12 cellular contexts compared by ENCODE assay signal in the genomic region with DNA sequence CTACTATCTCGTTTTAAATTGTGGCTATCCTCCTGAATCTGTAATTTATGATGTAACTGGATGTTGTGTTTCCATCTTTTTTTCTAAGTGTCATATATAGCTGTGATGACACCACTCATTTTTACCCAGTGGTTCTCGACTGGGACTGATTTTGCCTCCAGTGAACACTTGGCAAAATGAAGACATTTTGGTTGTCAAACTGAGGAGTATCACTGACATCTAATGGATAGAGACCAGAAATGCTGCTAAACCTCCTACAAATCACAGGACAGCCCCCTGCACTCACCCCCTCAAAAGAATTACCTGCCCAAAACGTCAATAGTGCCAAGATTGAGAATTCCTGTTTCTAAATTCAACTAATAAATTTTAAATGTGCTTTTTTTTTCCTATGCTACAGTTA. TPM values are rescaled to one million over a fixed set of nuclear protein-coding genes. Genes with fewer than 3 reads are reported as not detected.
A peak's percentile ranks its signal among the peaks of the same experiment; 100 is the strongest.
DNase-seq lines count a peak whose midpoint lies in the region; ATAC-seq and TF ChIP-seq lines count a peak whose summit lies in the region.
"Had no signal": no experiment of that assay in that cellular context is flagged by ENCODE, and none has a peak within 500 bp of the region (broad histone marks: within the 10 kb centered on the region; RNA-seq: fewer than 3 reads in every experiment).

No MANE protein-coding gene starts in this region.

- H3K27me3 Mint-ChIP-seq in T-cell (no peaks in the 10 kb centered on the region), Caco-2 (ENCODE audit: insufficient read depth, unreplicated experiment) (no peaks in the 10 kb centered on the region)

- no peaks in the 10 kb centered on the region for H3K9me3 ChIP-seq in esophagus muscularis mucosa
- no peaks in the 10 kb centered on the region for H3K9me3 ChIP-seq in Caco-2
- H3K9me3 ChIP-seq: thoracic aorta had no signal

- DNase-seq in AG10803 (ENCODE audit: low read depth) (peak; percentile 25), GM12865 (ENCODE audit: low read depth) (peak; percentile 9), T-cell (no peak), fibroblast of the aortic adventitia (ENCODE audit: low read depth) (peak; percentile 8), NCI-H1930 (lab: John Stamatoyannopoulos, UW) (no peak), esophagus muscularis mucosa (ENCODE audit: extremely low spot score) (no peak), Caco-2 (no peak), Right ventricle myocardium superior (no peak)
- DNase-seq: cerebellar nuclear complex, hippocampal formation, NCI-H2029 had no signal

- POLR2A ChIA-PET in T-cell (lab: Charles Lee): interaction anchor here in 1 of 2 donors (0.7 kb wide), 1 partner anchor 326 kb away, joined by 3 read pairs; no protein-coding TSS in a partner anchor
- POLR2A ChIA-PET in Caco-2 (lab: Charles Lee): no interaction called here

- CTCF ChIA-PET in T-cell (lab: Charles Lee) (interaction anchor here in 1 of 2 donors (0.6 to 0.7 kb wide), 2 partner anchors 74 to 94 kb away, joined by 3 read pairs; no protein-coding TSS in a partner anchor), Caco-2 (lab: Charles Lee) (no interaction called here)

- ATAC-seq in T-cell (replicated peaks in 1 of 4): no peak
- ATAC-seq in Right ventricle myocardium superior (ENCODE audit: poor library complexity): no peak

- no peaks in the 10 kb centered on the region for H3K9me3 Mint-ChIP-seq in T-cell
- no peaks in the 10 kb centered on the region for H3K9me3 Mint-ChIP-seq in Caco-2 (ENCODE audit: unreplicated experiment)

- TF ChIP-seq CTCF in AG10803 (conservative IDR thresholded peaks at IDR 0.05; ENCODE audit: low read length) (peak; percentile 18; the same call in 1 of the 2 replicates), GM12865 (IDR thresholded peaks at IDR 0.05; ENCODE audit: insufficient read depth, low read depth, low read length, missing control alignments) (peak; percentile 11), fibroblast of the aortic adventitia (IDR thresholded peaks at IDR 0.05; ENCODE audit: insufficient read depth, low read length) (no peak), esophagus muscularis mucosa (IDR thresholded peaks at IDR 0.05) (no peak), Caco-2 (IDR thresholded peaks at IDR 0.05; ENCODE audit: insufficient read depth in 1 of 2, low read depth in 1 of 2, low read length in 1 of 2, severe bottlenecking in 1 of 2, unreplicated experiment in 1 of 2) (no peak)

- WGBS in esophagus muscularis mucosa: 71% methylated on average over 3 of the region's 3 CpGs

- intact Hi-C loops in esophagus muscularis mucosa (cut with DNase I) (loop anchor here (5.0 kb wide), 3 partner anchors 98 to 283 kb away; a partner anchor contains a TSS), Caco-2 (cut with micrococcal nuclease; ENCODE audit: unreplicated experiment) (loop anchor here (5.0 to 10.0 kb wide), 4 partner anchors 132 to 330 kb away; a partner anchor contains a TSS), Right ventricle myocardium superior (cut with DNase I) (no loop called here)

- H3K36me3 Mint-ChIP-seq in T-cell (peaks cover 14% of the 10 kb centered on the region), Caco-2 (ENCODE audit: insufficient read depth, unreplicated experiment) (peaks cover 23% of the 10 kb centered on the region)

- no peak for TF ChIP-seq EP300 in esophagus muscularis mucosa (IDR thresholded peaks at IDR 0.05)

- H3K27ac Mint-ChIP-seq in T-cell: peak overlapping the region in 1 of 2 donors; percentile 68
- H3K27ac Mint-ChIP-seq in Caco-2 (ENCODE audit: unreplicated experiment): no peak overlapping the region

- H3K36me3 ChIP-seq in esophagus muscularis mucosa (peaks cover 10 to 35% (median 28%) of the 10 kb centered on the region in 4 donors), Caco-2 (ENCODE audit: control insufficient read depth, insufficient read depth, low read length) (no peaks in the 10 kb centered on the region)

- no peak for TF ChIP-seq POLR2A in esophagus muscularis mucosa (IDR thresholded peaks at IDR 0.05; ENCODE audit: low read depth)

- H3K27me3 ChIP-seq in esophagus muscularis mucosa (no peaks in the 10 kb centered on the region), Caco-2 (replicated peaks; ENCODE audit: control insufficient read depth, insufficient read depth, low read length) (no peaks in the 10 kb centered on the region)

- H3K27ac ChIP-seq in esophagus muscularis mucosa (replicated peaks in 1 of 4): no peak overlapping the region
- H3K27ac ChIP-seq: thoracic aorta had no signal

- H3K4me1 Mint-ChIP-seq in T-cell: peaks cover 28 to 46% (median 45%) of the 10 kb centered on the region in 3 donors
- H3K4me1 Mint-ChIP-seq in Caco-2 (ENCODE audit: low read depth, unreplicated experiment): no peaks in the 10 kb centered on the region

- H3K4me1 ChIP-seq in esophagus muscularis mucosa: peaks cover 4 to 32% (median 28%) of the 10 kb centered on the region in 4 donors
- no peaks in the 10 kb centered on the region for H3K4me1 ChIP-seq in Caco-2

- H3K4me3 ChIP-seq in AG10803 (ENCODE audit: low read length) (no peak overlapping the region), GM12865 (ENCODE audit: low read depth, low read length) (no peak overlapping the region), fibroblast of the aortic adventitia (ENCODE audit: low read depth, low read length) (no peak overlapping the region), esophagus muscularis mucosa (no peak overlapping the region), Caco-2 (ENCODE audit: low read depth, low read length) (no peak overlapping the region)
- H3K4me3 ChIP-seq: thoracic aorta had no signal

- peak overlapping the region; percentile 34 to 96 (median 44) for H3K4me3 Mint-ChIP-seq in T-cell
- H3K4me3 Mint-ChIP-seq in Caco-2 (ENCODE audit: unreplicated experiment): no peak overlapping the region

- BruUV-seq in Caco-2 (replicated peaks; lab: Mats Ljungman, UMichigan): no TSS peak

RNA-seq across cellular contexts. Expression of a gene that starts 1.9 kb away (rescaled TPM):
- total RNA-seq in T-cell: 10 to 100 TPM; 15.9 to 36.1 (median 33.0) TPM
- 7.0 and 15.0 TPM in 2 replicates for total RNA-seq in fibroblast of the aortic adventitia (ENCODE audit: low replicate concordance)
- 10 to 100 TPM in 2 of 4 donors, 1 to 10 TPM in 2; 6.2 to 25.7 (median 9.3) TPM for total RNA-seq in esophagus muscularis mucosa
- 12.6 and 14.5 TPM in 2 replicates for total RNA-seq in Caco-2 (2022)
- total RNA-seq in Right ventricle myocardium superior: 5.3 TPM

RNA-seq across cellular contexts. Expression of a gene that starts 2.1 kb away (rescaled TPM):
- 1 to 10 TPM; 2.8 to 6.6 (median 4.4) TPM for total RNA-seq in T-cell
- 0.74 and 9.5 TPM in 2 replicates for total RNA-seq in fibroblast of the aortic adventitia (ENCODE audit: low replicate concordance)
- total RNA-seq in esophagus muscularis mucosa: 1 to 10 TPM; 1.2 to 3.0 (median 2.4) TPM
- 9.5 and 10.1 TPM in 2 replicates for total RNA-seq in Caco-2 (2022)
- 1.6 TPM for total RNA-seq in Right ventricle myocardium superior

RNA-seq across cellular contexts. Expression of a gene that starts 43.2 kb away (rescaled TPM):
- 1 to 10 TPM; 1.1 to 1.5 (median 1.3) TPM for total RNA-seq in T-cell
- total RNA-seq in fibroblast of the aortic adventitia (ENCODE audit: low replicate concordance): 0.36 and 3.7 TPM in 2 replicates
- under 1 TPM; 0.50 to 0.97 (median 0.85) TPM for total RNA-seq in esophagus muscularis mucosa
- 0.23 TPM in 1 of 2 replicates, not detected in the other for total RNA-seq in Caco-2 (2022)
- total RNA-seq in Right ventricle myocardium superior: 187 TPM

Comparison
In these comparisons a context has a peak if more than half of its experiments do, and no peak if none do; other contexts are left out.
1. DNase-seq: peak in AG10803 (single experiment), GM12865 (single experiment) and fibroblast of the aortic adventitia (single experiment); none in T-cell (0 of 34), NCI-H1930 (0 of 2), esophagus muscularis mucosa (single experiment), Caco-2 (0 of 2) and Right ventricle myocardium superior (single experiment).
2. CTCF ChIP-seq: peak in AG10803 (single experiment) and GM12865 (single experiment); none in fibroblast of the aortic adventitia (single experiment), esophagus muscularis mucosa (0 of 3) and Caco-2 (0 of 2).
3. RNA of a gene that starts 43.2 kb away (total RNA-seq): 187 TPM in Right ventricle myocardium superior (single experiment); 1.1 to 1.5 TPM in T-cell, 0.50 to 0.97 TPM in esophagus muscularis mucosa, 0.36 to 3.7 TPM in fibroblast of the aortic adventitia and 0.23 TPM in Caco-2; every median in the first group is over 10 times any median in the second.